In the genomic region with DNA sequence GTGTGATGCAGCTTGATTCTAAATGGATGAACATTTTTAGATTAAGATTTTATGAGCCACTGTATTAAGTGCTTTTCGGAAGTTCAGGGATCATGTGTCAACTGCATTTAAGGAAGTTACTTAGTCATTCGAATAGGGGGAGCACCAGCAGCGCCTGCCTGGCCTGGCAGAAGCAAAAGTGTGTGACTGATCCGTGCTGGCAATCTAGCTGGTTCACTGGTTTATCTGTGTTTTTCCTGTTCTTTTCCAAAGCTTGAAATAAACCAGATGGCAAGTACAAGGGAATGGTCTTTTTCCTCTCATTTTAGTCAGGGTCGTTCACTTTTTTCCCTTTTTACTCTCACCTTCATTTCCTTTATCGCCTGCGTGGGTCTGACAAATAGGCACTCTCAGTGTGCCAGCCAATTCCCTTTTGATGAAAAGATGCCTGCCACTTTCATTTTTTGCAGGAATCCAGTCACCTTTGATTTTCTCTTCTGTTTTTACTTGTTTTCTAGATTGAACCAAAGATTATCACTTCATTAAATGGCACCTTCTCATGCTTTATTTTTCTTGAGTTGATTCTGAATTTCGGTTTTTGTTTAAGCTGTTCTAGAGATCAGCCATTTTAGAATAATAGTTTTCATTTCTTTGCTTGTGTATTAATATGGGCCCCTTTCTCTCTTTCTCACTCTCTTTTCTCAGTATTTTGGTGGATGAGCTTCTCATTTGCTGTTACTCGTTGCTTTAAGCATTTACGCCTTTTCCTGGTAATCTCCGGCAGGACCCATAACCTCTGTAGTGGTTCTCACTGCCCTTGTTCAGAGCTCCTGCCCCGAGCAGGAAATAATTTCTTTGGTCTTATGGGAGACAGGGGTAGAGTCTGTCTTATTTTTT, we compare ENCODE assay signal across 8 cellular contexts. TPM values are rescaled to one million over a fixed set of nuclear protein-coding genes. Genes with fewer than 3 reads are reported as not detected.
A peak's percentile ranks its signal among the peaks of the same experiment; 100 is the strongest.
DNase-seq lines count a peak whose midpoint lies in the region; ATAC-seq and TF ChIP-seq lines count a peak whose summit lies in the region.

No MANE protein-coding gene starts in this region.

- H3K9me3 Mint-ChIP-seq in activated T-cell treated with anti-CD3 and anti-CD28 coated beads, Interleukin-2, amount 50 U/mL, for 4 hours, result no peaks in the 10 kb centered on the region

- H3K36me3 ChIP-seq in osteoblast (ENCODE audit: insufficient read depth, low read length), result peaks cover 10% of the 10 kb centered on the region

- H3K36me3 Mint-ChIP-seq in activated T-cell treated with anti-CD3 and anti-CD28 coated beads, Interleukin-2, amount 50 U/mL, for 4 hours (ENCODE audit: insufficient read depth), result peaks cover 15% of the 10 kb centered on the region

- peak; percentile 3 to 21 for ATAC-seq in activated T-cell treated with anti-CD3 and anti-CD28 coated beads, Interleukin-2, amount 50 U/mL, for 4 hours

- peak; percentile 42 for DNase-seq in NCI-H510A treated with DMSO at 0.1 percent for 48 hours (lab: John Stamatoyannopoulos, UW)
- no peak for DNase-seq in NCI-H510A (lab: John Stamatoyannopoulos, UW)
- DNase-seq in NCI-H526 (lab: John Stamatoyannopoulos, UW), result peak; percentile 39 to 66
- DNase-seq in activated T-cell treated with anti-CD3 and anti-CD28 coated beads, Interleukin-2, amount 50 U/mL, for 4 hours, result peak; percentile 42
- DNase-seq in fibroblast of villous mesenchyme (ENCODE audit: low read depth), result peak; percentile 77
- DNase-seq in osteoblast (ENCODE audit: insufficient read length, low spot score, missing footprints), result peak; percentile 88
- DNase-seq in iPS-NIHi7 (ENCODE audit: extremely low spot score), result no peak
- DNase-seq in effector CD8-positive, alpha-beta T cell (lab: John Stamatoyannopoulos, UW), result no peak

- peaks cover 71% of the 10 kb centered on the region for H3K79me2 ChIP-seq in osteoblast (ENCODE audit: insufficient read depth, low read length)

- H2AFZ ChIP-seq in osteoblast (ENCODE audit: low read length), result peak overlapping the region; percentile 17

- H3K4me2 ChIP-seq in osteoblast (ENCODE audit: insufficient read depth, low read length), result peak overlapping the region; percentile 83

- H4K20me1 ChIP-seq in osteoblast (ENCODE audit: insufficient read depth, low read length), result no peaks in the 10 kb centered on the region

- peaks cover 46% of the 10 kb centered on the region for H3K4me1 ChIP-seq in osteoblast (ENCODE audit: insufficient read depth, low read length)

- H3K4me3 Mint-ChIP-seq in activated T-cell treated with anti-CD3 and anti-CD28 coated beads, Interleukin-2, amount 50 U/mL, for 4 hours, result no peak overlapping the region

- no peaks in the 10 kb centered on the region for H3K9me3 ChIP-seq in osteoblast (ENCODE audit: low read depth, low read length)

- no peaks in the 10 kb centered on the region for H3K27me3 ChIP-seq in osteoblast (ENCODE audit: insufficient read depth, low read length)

- H3K27ac ChIP-seq in osteoblast (ENCODE audit: low read depth, low read length), result peak overlapping the region; percentile 93

- no peak for TF ChIP-seq CTCF in fibroblast of villous mesenchyme (IDR thresholded peaks at IDR 0.05; ENCODE audit: insufficient read depth, low read depth, low read length)
- TF ChIP-seq CTCF in osteoblast (IDR thresholded peaks at IDR 0.05; ENCODE audit: extremely low read depth, low read depth, low read length), result no peak

- H3K4me3 ChIP-seq in fibroblast of villous mesenchyme (ENCODE audit: low read depth, low read length) (peak overlapping the region; percentile 34), osteoblast (ENCODE audit: insufficient read depth, low read length) (peak overlapping the region; percentile 58)

- H3K4me1 Mint-ChIP-seq in activated T-cell treated with anti-CD3 and anti-CD28 coated beads, Interleukin-2, amount 50 U/mL, for 4 hours (ENCODE audit: low read depth), result peaks cover 49% of the 10 kb centered on the region

- H3K27me3 Mint-ChIP-seq in activated T-cell treated with anti-CD3 and anti-CD28 coated beads, Interleukin-2, amount 50 U/mL, for 4 hours (ENCODE audit: low read depth), result no peaks in the 10 kb centered on the region

RNA-seq across cellular contexts. Expression of gene ABHD2, which starts 2.8 kb away (rescaled TPM):
- total RNA-seq in activated T-cell treated with anti-CD3 and anti-CD28 coated beads, Interleukin-2, amount 50 U/mL, for 4 hours, result 10 to 100 TPM; 48.9 to 72.6 (median 64.1) TPM
- 41.2 and 43.6 TPM in 2 replicates for total RNA-seq in fibroblast of villous mesenchyme
- total RNA-seq in osteoblast, result 115 and 151 TPM in 2 replicates

Comparison
In these comparisons a context has a peak if more than half of its experiments do, and no peak if none do; other contexts are left out.
1. DNase-seq: peak in NCI-H510A treated with DMSO at 0.1 percent for 48 hours (single experiment), NCI-H526 (2 of 2), activated T-cell treated with anti-CD3 and anti-CD28 coated beads, Interleukin-2, amount 50 U/mL, for 4 hours (single experiment), fibroblast of villous mesenchyme (single experiment) and osteoblast (single experiment); none in NCI-H510A (single experiment), iPS-NIHi7 (single experiment) and effector CD8-positive, alpha-beta T cell (single experiment).